Comparison of ENCODE assay signal across 23 cellular contexts in genomic region chr4:158534727-158535126, GRCh38. TPM values are rescaled to one million over a fixed set of nuclear protein-coding genes. Genes with fewer than 3 reads are reported as not detected.
DNase-seq lines count a peak whose midpoint lies in the region; TF ChIP-seq lines count a peak whose summit lies in the region.
"Had no signal": no experiment of that assay in that cellular context is flagged by ENCODE, and none has a peak within 500 bp of the region (broad histone marks: within the 10 kb centered on the region; RNA-seq: fewer than 3 reads in every experiment).

No MANE protein-coding gene starts in this region.

- H2AFZ ChIP-seq in OCI-LY3 (ENCODE audit: low read depth, low read length) (peak overlapping the region; percentile 75; the same call in 1 of the 2 replicates), mammary epithelial cell (ENCODE audit: low read depth, low read length) (peak overlapping the region; percentile 68), mesenchymal stem cell (ENCODE audit: low read depth, low read length) (no peak overlapping the region)

- dilution Hi-C loops in mammary epithelial cell (cut with HindIII; ENCODE audit: low sequenced_read_pairs) = loop anchor here (5.0 kb wide), 1 partner anchor 77 kb away; no protein-coding TSS in a partner anchor

- H3K4me3 ChIP-seq in OCI-LY3 (ENCODE audit: low read length) = no peak overlapping the region
- no peak overlapping the region for H3K4me3 ChIP-seq in mammary epithelial cell (replicated peaks in 1 of 3; ENCODE audit: insufficient read depth in 1 of 3, low read depth in 2 of 3, low read length in 3 of 3)
- H3K4me3 ChIP-seq in mesenchymal stem cell (ENCODE audit: insufficient read depth in 1 of 2, low read depth in 1 of 2, low read length in 2 of 2) = no peak overlapping the region
- no peak overlapping the region for H3K4me3 ChIP-seq in right atrium auricular region
- H3K4me3 ChIP-seq: cardiac muscle cell, lung, upper lobe of right lung had no signal

- H3K36me3 ChIP-seq in OCI-LY3 (replicated peaks; ENCODE audit: low read depth, low read length) (no peaks in the 10 kb centered on the region), mammary epithelial cell (ENCODE audit: insufficient read depth, low read length) (no peaks in the 10 kb centered on the region), mesenchymal stem cell (ENCODE audit: control insufficient read depth in 1 of 2, insufficient read depth in 2 of 2, low read depth in 1 of 2, low read length in 2 of 2) (no peaks in the 10 kb centered on the region), right atrium auricular region (no peaks in the 10 kb centered on the region)
- H3K36me3 ChIP-seq: cardiac muscle cell, upper lobe of right lung had no signal

- intact Hi-C loops in Calu3 (cut with micrococcal nuclease; ENCODE audit: unreplicated experiment) (no loop called here), mammary epithelial cell (cut with micrococcal nuclease) (no loop called here)

- H3K9me3 Mint-ChIP-seq in Calu3 (ENCODE audit: low read depth, unreplicated experiment) = no peaks in the 10 kb centered on the region
- H3K9me3 Mint-ChIP-seq: endodermal cell, neural crest cell had no signal

- H3K9me3 ChIP-seq in OCI-LY3 (ENCODE audit: insufficient read depth, low read length) (no peaks in the 10 kb centered on the region), mammary epithelial cell (replicated peaks; ENCODE audit: insufficient read depth, low read length) (no peaks in the 10 kb centered on the region), mesenchymal stem cell (ENCODE audit: control insufficient read depth, low read length) (no peaks in the 10 kb centered on the region), right atrium auricular region (no peaks in the 10 kb centered on the region)
- H3K9me3 ChIP-seq: upper lobe of right lung had no signal

- H3K4me1 ChIP-seq in OCI-LY3 (ENCODE audit: low read length) (peaks cover 15% of the 10 kb centered on the region), mammary epithelial cell (ENCODE audit: insufficient read depth, low read length) (peaks cover 26% of the 10 kb centered on the region), mesenchymal stem cell (ENCODE audit: control insufficient read depth, insufficient read depth, low read depth, low read length) (peaks cover 1% of the 10 kb centered on the region), right atrium auricular region (no peaks in the 10 kb centered on the region)
- H3K4me1 ChIP-seq: upper lobe of right lung had no signal

- H3K27ac Mint-ChIP-seq in Calu3 (ENCODE audit: unreplicated experiment) = peak overlapping the region; percentile 98
- H3K27ac Mint-ChIP-seq: endodermal cell, T-helper 17 cell had no signal

- H2BK5ac ChIP-seq in mesenchymal stem cell (ENCODE audit: low read depth, low read length, poor library complexity, severe bottlenecking) = no peak overlapping the region

- peak overlapping the region; percentile 69 for H4K8ac ChIP-seq in mesenchymal stem cell (ENCODE audit: low read length)

- H3K4me1 Mint-ChIP-seq in Calu3 (ENCODE audit: low read depth, unreplicated experiment) = peaks cover 30% of the 10 kb centered on the region
- H3K4me1 Mint-ChIP-seq: neural crest cell had no signal

- H3K27ac ChIP-seq in OCI-LY3 (ENCODE audit: low read length) = no peak overlapping the region; the same call in 1 of the 2 replicates
- no peak overlapping the region for H3K27ac ChIP-seq in mammary epithelial cell (ENCODE audit: insufficient read depth, low read depth, low read length)
- no peak overlapping the region for H3K27ac ChIP-seq in mesenchymal stem cell (ENCODE audit: low read length, poor library complexity, severe bottlenecking)
- H3K27ac ChIP-seq in right atrium auricular region = no peak overlapping the region
- H3K27ac ChIP-seq: cardiac muscle cell, upper lobe of right lung had no signal

- 83% methylated on average over 3 of the region's 3 CpGs for WGBS in mammary epithelial cell (ENCODE audit: low coverage, missing lambda C conversion rate)
- WGBS in mesenchymal stem cell = no CpG with 5 or more reads among the region's 3 CpGs

- H3K23ac ChIP-seq in mesenchymal stem cell (ENCODE audit: low read length in 2 of 2) = no peak overlapping the region

- CTCF ChIA-PET in Calu3 (lab: Charles Lee) (no interaction called here), mammary epithelial cell (lab: Charles Lee; ENCODE audit: low non-redundant PET) (no interaction called here)

- H3K9ac ChIP-seq in OCI-LY3 (ENCODE audit: low read length) (no peak overlapping the region), mammary epithelial cell (ENCODE audit: insufficient read depth, low read length) (no peak overlapping the region), mesenchymal stem cell (ENCODE audit: low read length) (peak overlapping the region; percentile 36)

- no peaks in the 10 kb centered on the region for H3K36me3 Mint-ChIP-seq in Calu3 (ENCODE audit: insufficient read depth, unreplicated experiment)

- H3K4me2 ChIP-seq in OCI-LY3 (ENCODE audit: low read length) (peak overlapping the region; percentile 13; the same call in 1 of the 2 replicates), mammary epithelial cell (ENCODE audit: insufficient read depth, low read depth, low read length) (no peak overlapping the region), mesenchymal stem cell (ENCODE audit: low read length, poor library complexity, severe bottlenecking) (no peak overlapping the region)

- no peak for TF ChIP-seq CTCF in Calu3 (IDR thresholded peaks at IDR 0.05; ENCODE audit: unreplicated experiment)
- no peak for TF ChIP-seq CTCF in OCI-LY3 (IDR thresholded peaks at IDR 0.05; ENCODE audit: low read depth, low read length)
- TF ChIP-seq CTCF in mammary epithelial cell (conservative IDR thresholded peaks at IDR 0.05 in 1 of 2, IDR thresholded peaks at IDR 0.05 in 1 of 2; ENCODE audit: extremely low read depth in 1 of 2, insufficient read depth in 1 of 2, low read depth in 1 of 2, low read length in 2 of 2) = no peak
- no peak for TF ChIP-seq CTCF in right atrium auricular region (IDR thresholded peaks at IDR 0.05)

- H3K4ac ChIP-seq in mesenchymal stem cell (ENCODE audit: low read depth in 1 of 2, low read length in 2 of 2) = no peak overlapping the region

- H2BK15ac ChIP-seq in mesenchymal stem cell (ENCODE audit: low read depth, poor library complexity, severe bottlenecking) = no peak overlapping the region

- H4K91ac ChIP-seq in mesenchymal stem cell (ENCODE audit: low read length) = no peak overlapping the region

- H4K20me1 ChIP-seq in OCI-LY3 (ENCODE audit: insufficient read depth, low read length) = no peaks in the 10 kb centered on the region
- no peaks in the 10 kb centered on the region for H4K20me1 ChIP-seq in mammary epithelial cell (ENCODE audit: insufficient read depth, low read length)

- H3K79me1 ChIP-seq in mesenchymal stem cell (replicated peaks; ENCODE audit: low read length, poor library complexity, severe bottlenecking) = no peaks in the 10 kb centered on the region

- no peaks in the 10 kb centered on the region for H3K27me3 Mint-ChIP-seq in Calu3 (ENCODE audit: unreplicated experiment)

- no peak for DNase-seq in Calu3
- DNase-seq in mammary epithelial cell = no peak
- DNase-seq in mesenchymal stem cell = no peak
- DNase-seq in right atrium auricular region (ENCODE audit: low spot score) = no peak
- no peak for DNase-seq in T-helper 1 cell
- no peak for DNase-seq in HuH-7.5 (ENCODE audit: low spot score)
- no peak for DNase-seq in NCI-H2196 treated with DMSO at 0.1 percent for 48 hours (lab: John Stamatoyannopoulos, UW; ENCODE audit: unreplicated experiment)
- DNase-seq: activated CD8-positive, alpha-beta memory T cell treated with anti-CD3 and anti-CD28 coated beads for 24 hours; activated naive CD4-positive, alpha-beta T cell; C1 segment of cervical spinal cord; cortex of kidney; endodermal cell; glutamatergic neuron; NCI-H1436 treated with DMSO at 0.1 percent for 48 hours; NCI-H526; T-helper 17 cell; upper lobe of right lung had no signal

- in situ Hi-C loops in mammary epithelial cell (cut with MboI; ENCODE audit: low sequenced_read_pairs in 2 of 2) = no loop called here

- no peak overlapping the region for H3K18ac ChIP-seq in mesenchymal stem cell (ENCODE audit: low read depth in 1 of 2, low read length in 2 of 2)

- H2BK120ac ChIP-seq in mesenchymal stem cell (ENCODE audit: low read depth, low read length) = no peak overlapping the region

- no peaks in the 10 kb centered on the region for H3K27me3 ChIP-seq in OCI-LY3 (ENCODE audit: low read depth, low read length)
- no peaks in the 10 kb centered on the region for H3K27me3 ChIP-seq in mammary epithelial cell (ENCODE audit: insufficient read depth, low read length)
- no peaks in the 10 kb centered on the region for H3K27me3 ChIP-seq in mesenchymal stem cell (ENCODE audit: control insufficient read depth in 1 of 2, insufficient read depth in 1 of 2, low read length in 2 of 2)
- no peaks in the 10 kb centered on the region for H3K27me3 ChIP-seq in right atrium auricular region
- H3K27me3 ChIP-seq: cardiac muscle cell, upper lobe of right lung had no signal

- no peak overlapping the region for H3K4me3 Mint-ChIP-seq in Calu3 (ENCODE audit: low read depth, unreplicated experiment)
- H3K4me3 Mint-ChIP-seq: activated CD4-positive, alpha-beta T cell treated with anti-CD3 and anti-CD28 coated beads for 36 hours; endodermal cell; neural crest cell; T-helper 17 cell had no signal

- H3K79me2 ChIP-seq in OCI-LY3 (ENCODE audit: low read length) (no peaks in the 10 kb centered on the region), mammary epithelial cell (ENCODE audit: insufficient read depth, low read length) (no peaks in the 10 kb centered on the region)

- no peak overlapping the region for H2BK12ac ChIP-seq in mesenchymal stem cell (ENCODE audit: low read length in 2 of 2)

- BruUV-seq in Calu3 (replicated peaks; lab: Mats Ljungman, UMichigan) (no TSS peak), mammary epithelial cell (replicated peaks; lab: Mats Ljungman, UMichigan) (no TSS peak)

- H2AK5ac ChIP-seq in mesenchymal stem cell (ENCODE audit: low read length, severe bottlenecking) = no peak overlapping the region

- no peak overlapping the region for H3K14ac ChIP-seq in mesenchymal stem cell (ENCODE audit: low read length in 2 of 2)

RNA-seq across cellular contexts. Expression of gene RXFP1, which starts 13.0 kb away (rescaled TPM):
- total RNA-seq in Calu3 (2022) (not detected in 2 replicates), mammary epithelial cell (not detected), right atrium auricular region (not detected)
- not detected for polyA plus RNA-seq in mammary epithelial cell
- polyA minus RNA-seq in mammary epithelial cell = not detected
- polyA plus RNA-seq in mesenchymal stem cell (2013, experiment 1 of 2) = not detected
- polyA plus RNA-seq in mesenchymal stem cell (2013, experiment 2 of 2) = not detected
- total RNA-seq: activated CD4-positive, alpha-beta T cell treated with anti-CD3 and anti-CD28 coated beads for 36 hours; cardiac muscle cell; endodermal cell; neural crest cell; subcutaneous adipose tissue; T-helper 17 cell had no signal
- polyA plus RNA-seq: cardiac muscle cell had no signal
